In the genomic region with DNA sequence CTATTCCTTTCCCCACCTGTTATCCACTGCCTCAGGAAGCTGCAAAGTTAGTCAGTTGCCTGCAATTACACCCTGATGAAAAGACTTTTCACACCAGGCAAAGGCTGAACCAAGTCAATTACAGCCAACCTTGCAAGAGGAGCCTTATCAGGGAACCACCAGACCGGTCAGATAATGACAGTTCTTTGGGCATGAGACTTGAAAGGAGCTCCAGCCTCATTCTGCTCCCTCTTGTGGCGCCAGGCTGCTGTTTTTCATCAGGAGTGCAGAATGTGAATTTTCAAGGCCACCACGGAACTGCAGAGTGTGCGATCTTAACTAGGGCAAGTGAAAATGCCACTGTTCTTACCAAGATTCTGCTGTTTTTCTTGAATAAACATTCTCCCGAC, we compare ENCODE assay signal across 9 cellular contexts. TPM values are rescaled to one million over a fixed set of nuclear protein-coding genes. Genes with fewer than 3 reads are reported as not detected.
A peak's percentile ranks its signal among the peaks of the same experiment; 100 is the strongest.
DNase-seq lines count a peak whose midpoint lies in the region; ATAC-seq and TF ChIP-seq lines count a peak whose summit lies in the region.
"Had no signal": no experiment of that assay in that cellular context is flagged by ENCODE, and none has a peak within 500 bp of the region (broad histone marks: within the 10 kb centered on the region; RNA-seq: fewer than 3 reads in every experiment).

No MANE protein-coding gene starts in this region.

- POLR2A ChIA-PET in MCF 10A (lab: Yijun Ruan, JAX) = interaction anchor here (1.3 kb wide), 1 partner anchor 84 kb away, joined by 3 read pairs; no protein-coding TSS in a partner anchor
- POLR2A ChIA-PET in activated CD4-positive, alpha-beta T cell treated with anti-CD3 and anti-CD28 coated beads, Interleukin-2, amount 10 ng/mL, durations not matched to agents 7 days and 5 days (lab: Charles Lee) = no interaction called here

- TF ChIP-seq CTCF in MCF 10A (IDR thresholded peaks at IDR 0.05; ENCODE audit: unreplicated experiment) (peak; percentile 26), breast epithelium (IDR thresholded peaks at IDR 0.05) (peak in 1 of 3 donors; percentile 51)

- H2AFZ ChIP-seq in trophoblast cell (ENCODE audit: insufficient read depth, low read length, poor library complexity) = no peak overlapping the region

- no peaks in the 10 kb centered on the region for H3K36me3 ChIP-seq in breast epithelium
- no peaks in the 10 kb centered on the region for H3K36me3 ChIP-seq in trophoblast cell (ENCODE audit: control insufficient read depth in 1 of 2, insufficient read depth in 2 of 2, low read length in 2 of 2)

- no peak overlapping the region for H3K18ac ChIP-seq in trophoblast cell (ENCODE audit: low read length)

- intact Hi-C loops in MCF 10A (cut with micrococcal nuclease) = loop anchor here (1.0 kb wide), 1 partner anchor 86 kb away; no protein-coding TSS in a partner anchor
- intact Hi-C loops in breast epithelium (cut with DNase I; ENCODE audit: low total_unique reads) = no loop called here

- H3K36me3 Mint-ChIP-seq in MCF 10A (ENCODE audit: insufficient read depth, unreplicated experiment) = peaks cover 6% of the 10 kb centered on the region
- peaks cover 2% of the 10 kb centered on the region for H3K36me3 Mint-ChIP-seq in activated CD4-positive, alpha-beta T cell treated with anti-CD3 and anti-CD28 coated beads, Interleukin-2, amount 10 ng/mL, durations not matched to agents 7 days and 5 days (ENCODE audit: low read depth)

- ATAC-seq in GM18907 (IDR thresholded peaks at IDR 0.05; ENCODE audit: unreplicated experiment) = no peak

- no peak overlapping the region for H2AK5ac ChIP-seq in trophoblast cell (ENCODE audit: low read length)

- no TSS peak for BruUV-seq in MCF 10A (replicated peaks; lab: Mats Ljungman, UMichigan)

- H3K79me2 ChIP-seq in trophoblast cell (ENCODE audit: control insufficient read depth, insufficient read depth, low read length, poor library complexity) = no peaks in the 10 kb centered on the region

- peaks cover 6% of the 10 kb centered on the region for H3K4me1 Mint-ChIP-seq in MCF 10A (ENCODE audit: insufficient read depth, unreplicated experiment)
- H3K4me1 Mint-ChIP-seq in activated CD4-positive, alpha-beta T cell treated with anti-CD3 and anti-CD28 coated beads, Interleukin-2, amount 10 ng/mL, durations not matched to agents 7 days and 5 days = peaks cover 23% of the 10 kb centered on the region

- H3K9ac ChIP-seq in trophoblast cell (ENCODE audit: low read length) = no peak overlapping the region

- no peaks in the 10 kb centered on the region for H3K79me1 ChIP-seq in trophoblast cell (ENCODE audit: low read length)

- H3K4me3 ChIP-seq in breast epithelium (no peak overlapping the region), trophoblast cell (ENCODE audit: low read depth, low read length) (no peak overlapping the region)

- H3K14ac ChIP-seq in trophoblast cell (ENCODE audit: low read length) = no peak overlapping the region

- TF ChIP-seq POLR2A in breast epithelium (IDR thresholded peaks at IDR 0.05) = no peak

- no CpG with 5 or more reads among the region's 5 CpGs for WGBS in trophoblast cell (ENCODE audit: extremely low coverage, insufficient coverage, insufficient read length)

- DNase-seq in MCF 10A (ENCODE audit: unreplicated experiment) (peak; percentile 29), breast epithelium (ENCODE audit: low spot score in 2 of 2) (no peak), NCI-H1092 (lab: John Stamatoyannopoulos, UW) (peak; percentile 38), foreskin melanocyte (peak; percentile 53), trophoblast cell (peak; percentile 26 to 56), NCI-H128 (lab: John Stamatoyannopoulos, UW; ENCODE audit: unreplicated experiment) (no peak)
- peak; percentile 56 for DNase-seq in activated CD4-positive, alpha-beta T cell treated with anti-CD3 and anti-CD28 coated beads, Interleukin-2, amount 10 ng/mL, durations not matched to agents 7 days and 5 days

- H2BK120ac ChIP-seq in trophoblast cell (ENCODE audit: insufficient read depth, low read length, poor library complexity) = no peak overlapping the region

- H3K4me1 ChIP-seq in breast epithelium = no peaks in the 10 kb centered on the region
- H3K4me1 ChIP-seq in trophoblast cell (ENCODE audit: control insufficient read depth in 1 of 2, insufficient read depth in 2 of 2, low read length in 2 of 2) = no peaks in the 10 kb centered on the region

- H3K27ac Mint-ChIP-seq in MCF 10A (ENCODE audit: low read depth, unreplicated experiment) = no peak overlapping the region
- H3K27ac Mint-ChIP-seq in activated CD4-positive, alpha-beta T cell treated with anti-CD3 and anti-CD28 coated beads, Interleukin-2, amount 10 ng/mL, durations not matched to agents 7 days and 5 days = no peak overlapping the region

- no peak overlapping the region for H3K27ac ChIP-seq in breast epithelium
- no peak overlapping the region for H3K27ac ChIP-seq in trophoblast cell (ENCODE audit: low read depth, low read length)

- no peaks in the 10 kb centered on the region for H3K9me3 ChIP-seq in breast epithelium
- no peaks in the 10 kb centered on the region for H3K9me3 ChIP-seq in trophoblast cell (ENCODE audit: insufficient read depth, low read depth, low read length)

- H3K23ac ChIP-seq in trophoblast cell (ENCODE audit: low read length) = no peak overlapping the region

- H3K9me3 Mint-ChIP-seq in MCF 10A (ENCODE audit: unreplicated experiment) = no peaks in the 10 kb centered on the region
- peaks cover 2% of the 10 kb centered on the region for H3K9me3 Mint-ChIP-seq in activated CD4-positive, alpha-beta T cell treated with anti-CD3 and anti-CD28 coated beads, Interleukin-2, amount 10 ng/mL, durations not matched to agents 7 days and 5 days

- H3K4me2 ChIP-seq in trophoblast cell (ENCODE audit: low read length) = no peak overlapping the region

- H3K4me3 Mint-ChIP-seq in MCF 10A (ENCODE audit: unreplicated experiment) = no peak overlapping the region
- no peak overlapping the region for H3K4me3 Mint-ChIP-seq in activated CD4-positive, alpha-beta T cell treated with anti-CD3 and anti-CD28 coated beads, Interleukin-2, amount 10 ng/mL, durations not matched to agents 7 days and 5 days

- no peak overlapping the region for H4K12ac ChIP-seq in trophoblast cell (ENCODE audit: low read depth, low read length)

- H3K27me3 ChIP-seq in breast epithelium (peaks cover 0 to 14% of the 10 kb centered on the region in 2 donors), trophoblast cell (ENCODE audit: insufficient read depth, low read length) (no peaks in the 10 kb centered on the region)

- no peak overlapping the region for H2BK12ac ChIP-seq in trophoblast cell (ENCODE audit: low read length)

- CTCF ChIA-PET in MCF 10A (lab: Yijun Ruan, JAX) = interaction anchor here (0.8 to 1.9 kb wide), 3 partner anchors 9 to 161 kb away, joined by 3 to 7 read pairs (median 4); no protein-coding TSS in a partner anchor
- CTCF ChIA-PET in activated CD4-positive, alpha-beta T cell treated with anti-CD3 and anti-CD28 coated beads, Interleukin-2, amount 10 ng/mL, durations not matched to agents 7 days and 5 days (lab: Charles Lee) = interaction anchor here (1.2 to 1.5 kb wide), 5 partner anchors 9 to 65 kb away, joined by 3 to 6 read pairs (median 3); a partner anchor contains a TSS

- no peak overlapping the region for H4K8ac ChIP-seq in trophoblast cell (ENCODE audit: low read depth, low read length)

- peaks cover 21% of the 10 kb centered on the region for H3K27me3 Mint-ChIP-seq in MCF 10A (ENCODE audit: insufficient read depth, unreplicated experiment)
- peaks cover 9% of the 10 kb centered on the region for H3K27me3 Mint-ChIP-seq in activated CD4-positive, alpha-beta T cell treated with anti-CD3 and anti-CD28 coated beads, Interleukin-2, amount 10 ng/mL, durations not matched to agents 7 days and 5 days

- H4K91ac ChIP-seq in trophoblast cell (ENCODE audit: low read depth, low read length) = no peak overlapping the region

- no peak overlapping the region for H2BK5ac ChIP-seq in trophoblast cell (ENCODE audit: low read depth, low read length, poor library complexity)

- no peak overlapping the region for H3K4ac ChIP-seq in trophoblast cell (ENCODE audit: low read depth, low read length)

RNA-seq across cellular contexts. Expression of a gene that starts 22.5 kb away (rescaled TPM):
- total RNA-seq in MCF 10A (2022) (not detected in 2 replicates), breast epithelium (not detected)
- 1 to 10 TPM; 1.2 to 1.3 TPM for total RNA-seq in activated CD4-positive, alpha-beta T cell treated with anti-CD3 and anti-CD28 coated beads, Interleukin-2, amount 10 ng/mL, durations not matched to agents 7 days and 5 days
- not detected in 2 replicates for polyA plus RNA-seq in trophoblast cell (2013)
- total RNA-seq: aorta had no signal
- polyA plus RNA-seq: aorta had no signal

RNA-seq across cellular contexts. Expression of a gene that starts 29.5 kb away (rescaled TPM):
- not detected in 2 replicates for total RNA-seq in MCF 10A (2022)
- 1 to 10 TPM in 1 of 3 donors, under 1 TPM in 2; 0.16 to 1.3 (median 0.44) TPM for total RNA-seq in breast epithelium
- under 1 TPM; 0.69 to 0.79 TPM for total RNA-seq in activated CD4-positive, alpha-beta T cell treated with anti-CD3 and anti-CD28 coated beads, Interleukin-2, amount 10 ng/mL, durations not matched to agents 7 days and 5 days
- polyA plus RNA-seq in trophoblast cell (2013) = not detected in 2 replicates
- polyA plus RNA-seq: aorta had no signal

Comparison
In these comparisons a context has a peak if more than half of its experiments do, and no peak if none do; other contexts are left out.
1. DNase-seq: peak in MCF 10A (single experiment), NCI-H1092 (single experiment), activated CD4-positive, alpha-beta T cell treated with anti-CD3 and anti-CD28 coated beads, Interleukin-2, amount 10 ng/mL, durations not matched to agents 7 days and 5 days (single experiment), foreskin melanocyte (single experiment) and trophoblast cell (2 of 2); none in breast epithelium (0 of 2) and NCI-H128 (single experiment).